Comparison of ENCODE assay signal across 1 cellular context in the genomic region with DNA sequence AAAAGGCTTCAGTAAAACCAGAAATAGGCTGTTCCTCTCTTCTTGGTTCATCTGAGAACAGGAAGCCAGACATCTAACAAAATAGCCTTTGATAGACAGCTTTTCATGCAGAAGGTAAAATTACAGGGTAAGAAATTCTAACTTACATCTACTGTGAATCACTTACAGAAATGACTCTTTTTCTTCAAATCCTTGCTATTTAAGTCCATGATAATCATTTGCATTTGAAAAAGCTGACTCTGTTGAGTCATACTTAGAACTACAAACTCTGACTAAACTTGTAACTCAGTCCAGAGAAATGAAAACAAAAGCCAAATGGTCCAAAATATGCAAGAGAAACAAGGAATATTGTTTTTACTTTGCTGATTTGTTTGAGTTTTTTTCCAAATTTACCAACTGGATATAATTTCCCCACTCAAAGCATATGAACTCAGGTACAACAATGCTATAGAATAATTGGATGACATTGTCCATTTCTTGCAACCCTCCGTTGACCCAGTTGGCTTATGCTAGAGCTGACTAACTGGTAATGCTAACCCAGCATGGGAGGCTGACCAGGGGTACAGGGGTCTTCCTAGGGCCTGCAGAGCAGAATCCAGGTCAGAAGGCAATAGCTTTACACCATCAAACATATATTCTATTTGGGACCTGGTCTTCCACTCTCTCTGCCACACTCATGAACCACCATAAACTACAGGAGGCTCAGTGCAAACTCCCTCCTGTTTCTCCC.
TF ChIP-seq lines count a peak whose summit lies in the region.

No MANE protein-coding gene starts in this region.

TF ChIP-seq in GM12878, 131 proteins besides CTCF, POLR2A, EP300 and RAD21 (continued from another document):
- TF ChIP-seq FOXM1 (IDR thresholded peaks at IDR 0.05; ENCODE audit: low read depth, low read length) (peak; percentile 92; the same call in 1 of the 2 replicates), MYB (IDR thresholded peaks at IDR 0.05; ENCODE audit: borderline replicate concordance, low read depth, low read length) (no peak), ZBED1 (IDR thresholded peaks at IDR 0.05; ENCODE audit: borderline replicate concordance) (peak; percentile 68; the same call in 1 of the 2 replicates), CREM (IDR thresholded peaks at IDR 0.05; ENCODE audit: low read depth) (peak; percentile 90), EED (IDR thresholded peaks at IDR 0.05; ENCODE audit: low read depth) (no peak), GATAD2B (conservative IDR thresholded peaks at IDR 0.05; ENCODE audit: low read depth) (no peak), YY1 (IDR thresholded peaks at IDR 0.05; ENCODE audit: low read depth, low read length) (no peak), MEF2A (IDR thresholded peaks at IDR 0.05; ENCODE audit: insufficient read depth, low read depth, low read length) (peak; percentile 97), SUPT20H (IDR thresholded peaks at IDR 0.05; ENCODE audit: borderline replicate concordance, control insufficient read depth, low read depth, low read length) (no peak), JUNB (IDR thresholded peaks at IDR 0.05) (peak; percentile 98), POLR2AphosphoS5 (IDR thresholded peaks at IDR 0.05; ENCODE audit: low read length) (peak; percentile 56; the same call in 1 of the 2 replicates), ZZZ3 (IDR thresholded peaks at IDR 0.05; ENCODE audit: control insufficient read depth, insufficient read length, low read depth) (no peak)
- TF ChIP-seq, protein P1, sequence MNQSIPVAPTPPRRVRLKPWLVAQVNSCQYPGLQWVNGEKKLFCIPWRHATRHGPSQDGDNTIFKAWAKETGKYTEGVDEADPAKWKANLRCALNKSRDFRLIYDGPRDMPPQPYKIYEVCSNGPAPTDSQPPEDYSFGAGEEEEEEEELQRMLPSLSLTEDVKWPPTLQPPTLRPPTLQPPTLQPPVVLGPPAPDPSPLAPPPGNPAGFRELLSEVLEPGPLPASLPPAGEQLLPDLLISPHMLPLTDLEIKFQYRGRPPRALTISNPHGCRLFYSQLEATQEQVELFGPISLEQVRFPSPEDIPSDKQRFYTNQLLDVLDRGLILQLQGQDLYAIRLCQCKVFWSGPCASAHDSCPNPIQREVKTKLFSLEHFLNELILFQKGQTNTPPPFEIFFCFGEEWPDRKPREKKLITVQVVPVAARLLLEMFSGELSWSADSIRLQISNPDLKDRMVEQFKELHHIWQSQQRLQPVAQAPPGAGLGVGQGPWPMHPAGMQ (IDR thresholded peaks at IDR 0.05; ENCODE audit: borderline replicate concordance): no peak
- TF ChIP-seq, protein P2, sequence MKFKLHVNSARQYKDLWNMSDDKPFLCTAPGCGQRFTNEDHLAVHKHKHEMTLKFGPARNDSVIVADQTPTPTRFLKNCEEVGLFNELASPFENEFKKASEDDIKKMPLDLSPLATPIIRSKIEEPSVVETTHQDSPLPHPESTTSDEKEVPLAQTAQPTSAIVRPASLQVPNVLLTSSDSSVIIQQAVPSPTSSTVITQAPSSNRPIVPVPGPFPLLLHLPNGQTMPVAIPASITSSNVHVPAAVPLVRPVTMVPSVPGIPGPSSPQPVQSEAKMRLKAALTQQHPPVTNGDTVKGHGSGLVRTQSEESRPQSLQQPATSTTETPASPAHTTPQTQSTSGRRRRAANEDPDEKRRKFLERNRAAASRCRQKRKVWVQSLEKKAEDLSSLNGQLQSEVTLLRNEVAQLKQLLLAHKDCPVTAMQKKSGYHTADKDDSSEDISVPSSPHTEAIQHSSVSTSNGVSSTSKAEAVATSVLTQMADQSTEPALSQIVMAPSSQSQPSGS (IDR thresholded peaks at IDR 0.05; ENCODE audit: low read length): peak; percentile 97
